Comparison of ENCODE assay signal across 2 cellular contexts in the genomic region with DNA sequence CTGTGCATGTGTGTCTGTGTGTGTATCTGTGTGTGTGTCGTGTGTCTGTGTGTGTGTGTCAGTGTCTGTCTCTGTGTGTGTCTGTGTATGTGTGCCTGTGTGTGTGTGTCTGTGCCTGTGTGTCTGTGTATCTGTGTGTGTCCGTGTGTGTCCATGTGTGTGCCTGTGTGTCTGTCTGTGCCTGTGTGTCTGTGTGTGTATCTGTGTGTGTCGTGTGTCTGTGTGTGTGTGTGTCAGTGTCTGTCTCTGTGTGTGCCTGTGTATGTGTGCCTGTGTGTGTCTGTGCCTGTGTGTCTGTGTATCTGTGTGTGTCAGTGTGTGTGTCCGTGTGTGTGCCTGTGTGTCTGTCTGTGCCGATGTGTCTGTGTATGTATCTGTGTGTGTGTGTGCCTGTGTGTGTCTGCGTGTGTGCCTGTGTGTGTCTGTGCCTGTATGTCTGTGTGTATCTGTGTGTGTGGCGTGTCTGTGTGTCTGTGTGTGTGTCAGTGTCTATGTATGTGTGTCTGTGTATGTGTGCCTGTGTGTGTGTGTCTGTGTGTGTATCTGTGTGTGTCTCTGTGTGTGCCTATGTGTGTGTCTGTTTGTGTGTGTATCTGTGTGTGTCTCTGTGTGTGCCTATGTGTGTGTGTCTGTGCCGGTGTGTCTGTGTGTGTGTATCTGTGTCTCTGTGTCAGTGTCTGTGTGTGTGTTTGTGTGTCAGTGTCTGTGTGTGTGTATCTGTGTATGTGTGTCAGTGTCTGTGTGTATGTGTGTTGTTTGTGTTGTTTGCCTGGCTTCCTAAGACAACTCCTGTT.
TF ChIP-seq lines count a peak whose summit lies in the region.

No MANE protein-coding gene starts in this region.

TF ChIP-seq in HepG2, 621 proteins besides CTCF, POLR2A, EP300 and RAD21 (continues in another document):
- TF ChIP-seq ZNF543 (CRISPR knock-in tag; IDR thresholded peaks at IDR 0.05) = no peak
- TF ChIP-seq STAT6 (CRISPR knock-in tag; IDR thresholded peaks at IDR 0.05; ENCODE audit: borderline replicate concordance) = no peak
- no peak for TF ChIP-seq GABPB1 (CRISPR knock-in tag; IDR thresholded peaks at IDR 0.05)
- 0 out of 2 replicates have a peak, but pooled peaks have one; percentile 19 for TF ChIP-seq ATM (IDR thresholded peaks at IDR 0.05; ENCODE audit: borderline replicate concordance)
- TF ChIP-seq ZNF20 (CRISPR knock-in tag; IDR thresholded peaks at IDR 0.05) = no peak
- peak; percentile 10; the same call in 1 of the 2 replicates for TF ChIP-seq FOXK2 (IDR thresholded peaks at IDR 0.05)
- TF ChIP-seq, protein P1, sequence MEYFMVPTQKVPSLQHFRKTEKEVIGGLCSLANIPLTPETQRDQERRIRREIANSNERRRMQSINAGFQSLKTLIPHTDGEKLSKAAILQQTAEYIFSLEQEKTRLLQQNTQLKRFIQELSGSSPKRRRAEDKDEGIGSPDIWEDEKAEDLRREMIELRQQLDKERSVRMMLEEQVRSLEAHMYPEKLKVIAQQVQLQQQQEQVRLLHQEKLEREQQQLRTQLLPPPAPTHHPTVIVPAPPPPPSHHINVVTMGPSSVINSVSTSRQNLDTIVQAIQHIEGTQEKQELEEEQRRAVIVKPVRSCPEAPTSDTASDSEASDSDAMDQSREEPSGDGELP (IDR thresholded peaks at IDR 0.05; ENCODE audit: borderline replicate concordance, low read depth) = no peak
- TF ChIP-seq LCORL (IDR thresholded peaks at IDR 0.05) = peak; percentile 45
- TF ChIP-seq LCORL (CRISPR knock-in tag; IDR thresholded peaks at IDR 0.05) = no peak
- TF ChIP-seq ARNT (IDR thresholded peaks at IDR 0.05) = 0 out of 2 replicates have a peak, but pooled peaks have one; percentile 4
- TF ChIP-seq NONO (IDR thresholded peaks at IDR 0.05) = peak; percentile 92; the same call in 1 of the 2 replicates
- no peak for TF ChIP-seq NONO (CRISPR knock-in tag; conservative IDR thresholded peaks at IDR 0.05)
- TF ChIP-seq, protein P2, sequence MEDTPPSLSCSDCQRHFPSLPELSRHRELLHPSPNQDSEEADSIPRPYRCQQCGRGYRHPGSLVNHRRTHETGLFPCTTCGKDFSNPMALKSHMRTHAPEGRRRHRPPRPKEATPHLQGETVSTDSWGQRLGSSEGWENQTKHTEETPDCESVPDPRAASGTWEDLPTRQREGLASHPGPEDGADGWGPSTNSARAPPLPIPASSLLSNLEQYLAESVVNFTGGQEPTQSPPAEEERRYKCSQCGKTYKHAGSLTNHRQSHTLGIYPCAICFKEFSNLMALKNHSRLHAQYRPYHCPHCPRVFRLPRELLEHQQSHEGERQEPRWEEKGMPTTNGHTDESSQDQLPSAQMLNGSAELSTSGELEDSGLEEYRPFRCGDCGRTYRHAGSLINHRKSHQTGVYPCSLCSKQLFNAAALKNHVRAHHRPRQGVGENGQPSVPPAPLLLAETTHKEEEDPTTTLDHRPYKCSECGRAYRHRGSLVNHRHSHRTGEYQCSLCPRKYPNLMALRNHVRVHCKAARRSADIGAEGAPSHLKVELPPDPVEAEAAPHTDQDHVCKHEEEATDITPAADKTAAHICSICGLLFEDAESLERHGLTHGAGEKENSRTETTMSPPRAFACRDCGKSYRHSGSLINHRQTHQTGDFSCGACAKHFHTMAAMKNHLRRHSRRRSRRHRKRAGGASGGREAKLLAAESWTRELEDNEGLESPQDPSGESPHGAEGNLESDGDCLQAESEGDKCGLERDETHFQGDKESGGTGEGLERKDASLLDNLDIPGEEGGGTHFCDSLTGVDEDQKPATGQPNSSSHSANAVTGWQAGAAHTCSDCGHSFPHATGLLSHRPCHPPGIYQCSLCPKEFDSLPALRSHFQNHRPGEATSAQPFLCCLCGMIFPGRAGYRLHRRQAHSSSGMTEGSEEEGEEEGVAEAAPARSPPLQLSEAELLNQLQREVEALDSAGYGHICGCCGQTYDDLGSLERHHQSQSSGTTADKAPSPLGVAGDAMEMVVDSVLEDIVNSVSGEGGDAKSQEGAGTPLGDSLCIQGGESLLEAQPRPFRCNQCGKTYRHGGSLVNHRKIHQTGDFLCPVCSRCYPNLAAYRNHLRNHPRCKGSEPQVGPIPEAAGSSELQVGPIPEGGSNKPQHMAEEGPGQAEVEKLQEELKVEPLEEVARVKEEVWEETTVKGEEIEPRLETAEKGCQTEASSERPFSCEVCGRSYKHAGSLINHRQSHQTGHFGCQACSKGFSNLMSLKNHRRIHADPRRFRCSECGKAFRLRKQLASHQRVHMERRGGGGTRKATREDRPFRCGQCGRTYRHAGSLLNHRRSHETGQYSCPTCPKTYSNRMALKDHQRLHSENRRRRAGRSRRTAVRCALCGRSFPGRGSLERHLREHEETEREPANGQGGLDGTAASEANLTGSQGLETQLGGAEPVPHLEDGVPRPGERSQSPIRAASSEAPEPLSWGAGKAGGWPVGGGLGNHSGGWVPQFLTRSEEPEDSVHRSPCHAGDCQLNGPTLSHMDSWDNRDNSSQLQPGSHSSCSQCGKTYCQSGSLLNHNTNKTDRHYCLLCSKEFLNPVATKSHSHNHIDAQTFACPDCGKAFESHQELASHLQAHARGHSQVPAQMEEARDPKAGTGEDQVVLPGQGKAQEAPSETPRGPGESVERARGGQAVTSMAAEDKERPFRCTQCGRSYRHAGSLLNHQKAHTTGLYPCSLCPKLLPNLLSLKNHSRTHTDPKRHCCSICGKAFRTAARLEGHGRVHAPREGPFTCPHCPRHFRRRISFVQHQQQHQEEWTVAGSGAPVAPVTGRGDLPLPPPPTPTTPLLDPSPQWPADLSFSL (CRISPR knock-in tag; IDR thresholded peaks at IDR 0.05) = peak; percentile 85
- no peak for TF ChIP-seq ATF2 (CRISPR knock-in tag; IDR thresholded peaks at IDR 0.05)

TF ChIP-seq in K562, 482 proteins besides CTCF, POLR2A, EP300 and RAD21:
- 0 out of 2 replicates have a peak, but pooled peaks have one; percentile 43 for TF ChIP-seq CBX1 (IDR thresholded peaks at IDR 0.05; ENCODE audit: low read depth)
- TF ChIP-seq, protein P3, sequence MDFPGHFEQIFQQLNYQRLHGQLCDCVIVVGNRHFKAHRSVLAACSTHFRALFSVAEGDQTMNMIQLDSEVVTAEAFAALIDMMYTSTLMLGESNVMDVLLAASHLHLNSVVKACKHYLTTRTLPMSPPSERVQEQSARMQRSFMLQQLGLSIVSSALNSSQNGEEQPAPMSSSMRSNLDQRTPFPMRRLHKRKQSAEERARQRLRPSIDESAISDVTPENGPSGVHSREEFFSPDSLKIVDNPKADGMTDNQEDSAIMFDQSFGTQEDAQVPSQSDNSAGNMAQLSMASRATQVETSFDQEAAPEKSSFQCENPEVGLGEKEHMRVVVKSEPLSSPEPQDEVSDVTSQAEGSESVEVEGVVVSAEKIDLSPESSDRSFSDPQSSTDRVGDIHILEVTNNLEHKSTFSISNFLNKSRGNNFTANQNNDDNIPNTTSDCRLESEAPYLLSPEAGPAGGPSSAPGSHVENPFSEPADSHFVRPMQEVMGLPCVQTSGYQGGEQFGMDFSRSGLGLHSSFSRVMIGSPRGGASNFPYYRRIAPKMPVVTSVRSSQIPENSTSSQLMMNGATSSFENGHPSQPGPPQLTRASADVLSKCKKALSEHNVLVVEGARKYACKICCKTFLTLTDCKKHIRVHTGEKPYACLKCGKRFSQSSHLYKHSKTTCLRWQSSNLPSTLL (IDR thresholded peaks at IDR 0.05) = 0 out of 2 replicates have a peak, but pooled peaks have one; percentile 22
- no peak for TF ChIP-seq ZSCAN29 (IDR thresholded peaks at IDR 0.05)
